In genomic region chr20:35344354-35344837, GRCh38 we compare ENCODE assay signal across 11 cellular contexts. TPM values are rescaled to one million over a fixed set of nuclear protein-coding genes. Genes with fewer than 3 reads are reported as not detected.
DNase-seq lines count a peak whose midpoint lies in the region; ATAC-seq, FAIRE-seq and TF ChIP-seq lines count a peak whose summit lies in the region.
"Had no signal": no experiment of that assay in that cellular context is flagged by ENCODE, and none has a peak within 500 bp of the region (broad histone marks: within the 10 kb centered on the region; RNA-seq: fewer than 3 reads in every experiment).

No MANE protein-coding gene starts in this region.

- H3K36me3 ChIP-seq in astrocyte (ENCODE audit: insufficient read depth, low read length): peaks cover 9% of the 10 kb centered on the region
- peaks cover 35% of the 10 kb centered on the region for H3K36me3 ChIP-seq in effector memory CD4-positive, alpha-beta T cell (ENCODE audit: control insufficient read depth, insufficient read depth, low read length)

- TF ChIP-seq CTCF in astrocyte (IDR thresholded peaks at IDR 0.05; ENCODE audit: insufficient read depth, low read depth, low read length): no peak

- no peak overlapping the region for H3K9ac ChIP-seq in astrocyte (ENCODE audit: low read length)

- peak overlapping the region; percentile 56 for H3K27ac Mint-ChIP-seq in astrocyte (ENCODE audit: unreplicated experiment)
- H3K27ac Mint-ChIP-seq: natural killer cell treated with Interleukin-12 subunit alpha and Interleukin-12 subunit beta and Interleukin-15 and Interleukin-18, amount 100 ng/mL, for 72 hours had no signal

- H3K27ac ChIP-seq in astrocyte (ENCODE audit: low read depth, low read length): no peak overlapping the region
- no peak overlapping the region for H3K27ac ChIP-seq in effector memory CD4-positive, alpha-beta T cell (ENCODE audit: insufficient read depth, low read length, poor library complexity, severe bottlenecking)

- no peaks in the 10 kb centered on the region for H3K9me3 Mint-ChIP-seq in astrocyte (ENCODE audit: unreplicated experiment)

- no peak overlapping the region for H3K4me3 ChIP-seq in astrocyte (ENCODE audit: insufficient read depth, low read depth, low read length)
- H3K4me3 ChIP-seq in effector memory CD4-positive, alpha-beta T cell (ENCODE audit: insufficient read depth, low read depth, low read length, poor library complexity, severe bottlenecking): no peak overlapping the region

- H3K4me1 Mint-ChIP-seq in astrocyte (ENCODE audit: low read depth, unreplicated experiment): peaks cover 47% of the 10 kb centered on the region

- H3K9me3 ChIP-seq in astrocyte (ENCODE audit: insufficient read depth, low read depth, low read length): no peaks in the 10 kb centered on the region
- no peaks in the 10 kb centered on the region for H3K9me3 ChIP-seq in effector memory CD4-positive, alpha-beta T cell (ENCODE audit: control insufficient read depth, low read length)

- no peak for FAIRE-seq in astrocyte (lab: Jason Lieb, UNC)
- FAIRE-seq: colon, TTC549 had no signal

- H3K27me3 Mint-ChIP-seq in astrocyte (ENCODE audit: low read depth, unreplicated experiment): no peaks in the 10 kb centered on the region
- H3K27me3 Mint-ChIP-seq: natural killer cell treated with Interleukin-12 subunit alpha and Interleukin-12 subunit beta and Interleukin-15 and Interleukin-18, amount 100 ng/mL, for 72 hours had no signal

- ATAC-seq in left lobe of liver (peak; percentile 92), GM19397 (IDR thresholded peaks at IDR 0.05; ENCODE audit: unreplicated experiment) (no peak)

- peak overlapping the region; percentile 3 for H3K4me2 ChIP-seq in astrocyte (ENCODE audit: low read length)

- no peaks in the 10 kb centered on the region for H3K27me3 ChIP-seq in astrocyte (ENCODE audit: insufficient read depth, low read length)
- H3K27me3 ChIP-seq in effector memory CD4-positive, alpha-beta T cell (replicated peaks; ENCODE audit: control insufficient read depth, insufficient read depth, low read length, poor library complexity, severe bottlenecking): no peaks in the 10 kb centered on the region

- H3K36me3 Mint-ChIP-seq in astrocyte (ENCODE audit: low read depth, unreplicated experiment): peaks cover 28% of the 10 kb centered on the region

- DNase-seq in Ammon's horn (ENCODE audit: low spot score): peak; percentile 10
- peak; percentile 65 for DNase-seq in MV-4-11 (lab: John Stamatoyannopoulos, UW)
- peak; percentile 88 for DNase-seq in astrocyte (ENCODE audit: low read depth)
- peak; percentile 92 for DNase-seq in left lobe of liver (ENCODE audit: low spot score)
- DNase-seq in effector memory CD4-positive, alpha-beta T cell: no peak
- DNase-seq in stimulated activated CD4-positive, alpha-beta T cell treated with anti-CD3 and anti-CD28 coated beads, Interleukin-12 subunit alpha, Interleukin-12 subunit beta, amount 100 ng/mL, for 4 hours: no peak
- DNase-seq in activated CD8-positive, alpha-beta memory T cell treated with anti-CD3 and anti-CD28 coated beads, Interleukin-2, amount 50 U/mL, for 4 hours: no peak

- peaks cover 38% of the 10 kb centered on the region for H3K4me1 ChIP-seq in astrocyte (ENCODE audit: insufficient read depth, low read length)
- H3K4me1 ChIP-seq in effector memory CD4-positive, alpha-beta T cell (ENCODE audit: control insufficient read depth, insufficient read depth, low read length, poor library complexity, severe bottlenecking): no peaks in the 10 kb centered on the region

- no peaks in the 10 kb centered on the region for H3K79me2 ChIP-seq in astrocyte (ENCODE audit: insufficient read depth, low read length)

- H3K4me3 Mint-ChIP-seq in astrocyte (ENCODE audit: unreplicated experiment): peak overlapping the region; percentile 1
- H3K4me3 Mint-ChIP-seq: natural killer cell treated with Interleukin-12 subunit alpha and Interleukin-12 subunit beta and Interleukin-15 and Interleukin-18, amount 100 ng/mL, for 72 hours had no signal

- H2AFZ ChIP-seq in astrocyte (ENCODE audit: low read depth, low read length): no peak overlapping the region

- no peaks in the 10 kb centered on the region for H4K20me1 ChIP-seq in astrocyte (ENCODE audit: insufficient read depth, low read length)

RNA-seq across cellular contexts. Expression of gene FAM83C, which starts 52.2 kb away (rescaled TPM):
- not detected in 2 replicates for total RNA-seq in astrocyte
- total RNA-seq in left lobe of liver: not detected

RNA-seq across cellular contexts. Expression of gene EIF6, which starts 59.8 kb away (rescaled TPM):
- total RNA-seq in astrocyte (232 and 271 TPM in 2 replicates), left lobe of liver (80.2 TPM)

Comparison
In these comparisons a context has a peak if more than half of its experiments do, and no peak if none do; other contexts are left out.
1. DNase-seq: peak in Ammon's horn (single experiment), MV-4-11 (single experiment), astrocyte (single experiment) and left lobe of liver (single experiment); none in effector memory CD4-positive, alpha-beta T cell (0 of 3), stimulated activated CD4-positive, alpha-beta T cell treated with anti-CD3 and anti-CD28 coated beads, Interleukin-12 subunit alpha, Interleukin-12 subunit beta, amount 100 ng/mL, for 4 hours (single experiment) and activated CD8-positive, alpha-beta memory T cell treated with anti-CD3 and anti-CD28 coated beads, Interleukin-2, amount 50 U/mL, for 4 hours (single experiment).